20 cellular contexts compared by ENCODE assay signal in genomic region chr1:11562664-11563063, GRCh38.
"Had no signal": no experiment of that assay in that cellular context is flagged by ENCODE, and none has a peak within 500 bp of the region (broad histone marks: within the 10 kb centered on the region; RNA-seq: fewer than 3 reads in every experiment).

No MANE protein-coding gene starts in this region.

- H3K27me3 ChIP-seq: colonic mucosa had no signal

- DNase-seq: colonic mucosa; effector CD8-positive, alpha-beta T cell; foreskin fibroblast; heart right ventricle; hippocampal formation; left cardiac atrium; left lung; mesenchymal stem cell; natural killer cell; nucleus accumbens; psoas muscle; right cardiac atrium; stimulated activated CD4-positive, alpha-beta T cell treated with anti-CD3 and anti-CD28 coated beads, Interleukin-2, amount 100 ng/mL, for 48 hours; stimulated activated naive B cell treated with anti-CD40 and anti-IgM and Interleukin-4, amounts not matched to agents 10 μg/mL and 1 μg/mL and 100 μg/mL, for 72 hours had no signal

- H3K27ac ChIP-seq: colonic mucosa, gastroesophageal sphincter, heart right ventricle, left lung, psoas muscle, skin epidermis, spleen, thoracic aorta, tibial nerve had no signal

- H3K4me1 ChIP-seq: colonic mucosa, gastroesophageal sphincter, heart right ventricle, left lung, psoas muscle, tibial nerve had no signal

- H3K4me3 ChIP-seq: colonic mucosa, gastroesophageal sphincter, heart right ventricle, left lung, psoas muscle, skin epidermis, spleen, thoracic aorta, tibial nerve had no signal

- ATAC-seq: esophagus mucosa, gastroesophageal sphincter, heart right ventricle, left cardiac atrium, left lung, natural killer cell, psoas muscle, right cardiac atrium had no signal

- H3K36me3 ChIP-seq: colonic mucosa, gastroesophageal sphincter, heart right ventricle, left lung, spleen, thoracic aorta, tibial nerve had no signal

- H3K9me3 ChIP-seq: colonic mucosa, gastroesophageal sphincter, heart right ventricle, left lung, psoas muscle, spleen, thoracic aorta, tibial nerve had no signal
